12 cellular contexts compared by ENCODE assay signal in the genomic region with DNA sequence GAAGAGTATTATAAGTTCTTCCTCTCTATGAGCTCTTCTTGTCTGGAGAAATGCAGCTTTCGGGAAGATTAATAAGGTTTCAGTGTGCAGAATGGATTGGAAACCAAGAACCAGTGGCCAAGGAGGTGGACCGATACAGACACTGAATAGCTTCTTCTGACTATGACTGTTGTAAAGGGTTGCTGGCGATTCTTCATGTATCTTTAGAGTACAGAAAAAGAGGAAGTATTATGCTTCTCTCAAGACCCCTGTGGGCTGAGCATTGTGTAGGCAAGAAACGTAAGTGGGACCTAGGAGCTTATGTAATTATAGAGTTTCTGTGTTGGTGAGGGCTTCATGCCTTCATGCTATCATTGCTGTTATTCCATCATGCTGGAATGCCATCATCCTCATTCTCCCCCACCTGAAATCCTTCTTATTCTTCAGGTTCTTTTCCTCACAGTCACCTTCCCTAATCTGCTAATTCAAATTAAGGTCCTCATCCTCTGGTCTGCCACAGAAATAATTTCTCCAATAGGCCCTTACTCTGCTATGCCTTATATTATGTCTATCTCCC.
A peak's percentile ranks its signal among the peaks of the same experiment; 100 is the strongest.
DNase-seq lines count a peak whose midpoint lies in the region; ATAC-seq and TF ChIP-seq lines count a peak whose summit lies in the region.
"Had no signal": no experiment of that assay in that cellular context is flagged by ENCODE, and none has a peak within 500 bp of the region (broad histone marks: within the 10 kb centered on the region; RNA-seq: fewer than 3 reads in every experiment).

No MANE protein-coding gene starts in this region.

- no peak overlapping the region for H3K9ac ChIP-seq in mammary epithelial cell (ENCODE audit: insufficient read depth, low read length)

- dilution Hi-C loops in mammary epithelial cell (cut with HindIII; ENCODE audit: low sequenced_read_pairs) = loop anchor here (5.0 kb wide), 1 partner anchor 95 kb away; no protein-coding TSS in a partner anchor

- H2AFZ ChIP-seq in mammary epithelial cell (ENCODE audit: low read depth, low read length) (no peak overlapping the region), osteoblast (ENCODE audit: low read length) (no peak overlapping the region)

- H3K36me3 ChIP-seq in mammary epithelial cell (ENCODE audit: insufficient read depth, low read length) (no peaks in the 10 kb centered on the region), osteoblast (ENCODE audit: insufficient read depth, low read length) (no peaks in the 10 kb centered on the region)

- CTCF ChIA-PET in mammary epithelial cell (lab: Charles Lee; ENCODE audit: low non-redundant PET) = no interaction called here

- H4K20me1 ChIP-seq in mammary epithelial cell (ENCODE audit: insufficient read depth, low read length) (no peaks in the 10 kb centered on the region), osteoblast (ENCODE audit: insufficient read depth, low read length) (no peaks in the 10 kb centered on the region)

- peak overlapping the region; percentile 78 to 92 for H3K27ac Mint-ChIP-seq in natural killer cell treated with Interleukin-12 subunit alpha and Interleukin-12 subunit beta and Interleukin-15 and Interleukin-18, amount 100 ng/mL, for 72 hours
- H3K27ac Mint-ChIP-seq in natural killer cell = no peak overlapping the region
- H3K27ac Mint-ChIP-seq: activated naive CD4-positive, alpha-beta T cell treated with anti-CD3 and anti-CD28 coated beads for 36 hours; T-helper 2 cell treated with Interferon-gamma antibody and Interleukin-4, amounts not matched to agents 5 μg/mL and 100 μg/mL, for 36 hours had no signal

- TF ChIP-seq CTCF in natural killer cell (IDR thresholded peaks at IDR 0.05) (no peak), mammary epithelial cell (conservative IDR thresholded peaks at IDR 0.05 in 1 of 2, IDR thresholded peaks at IDR 0.05 in 1 of 2; ENCODE audit: extremely low read depth in 1 of 2, insufficient read depth in 1 of 2, low read depth in 1 of 2, low read length in 2 of 2) (no peak), osteoblast (IDR thresholded peaks at IDR 0.05; ENCODE audit: extremely low read depth, low read depth, low read length) (no peak)

- peaks cover 2 to 13% of the 10 kb centered on the region in 2 donors for H3K4me1 Mint-ChIP-seq in natural killer cell treated with Interleukin-12 subunit alpha and Interleukin-12 subunit beta and Interleukin-15 and Interleukin-18, amount 100 ng/mL, for 72 hours (ENCODE audit: low read depth in 2 of 2)
- no peaks in the 10 kb centered on the region for H3K4me1 Mint-ChIP-seq in natural killer cell

- no peaks in the 10 kb centered on the region for H3K36me3 Mint-ChIP-seq in natural killer cell treated with Interleukin-12 subunit alpha and Interleukin-12 subunit beta and Interleukin-15 and Interleukin-18, amount 100 ng/mL, for 72 hours
- no peaks in the 10 kb centered on the region for H3K36me3 Mint-ChIP-seq in natural killer cell

- H3K9me3 ChIP-seq in mammary epithelial cell (replicated peaks; ENCODE audit: insufficient read depth, low read length) = no peaks in the 10 kb centered on the region
- no peaks in the 10 kb centered on the region for H3K9me3 ChIP-seq in osteoblast (ENCODE audit: low read depth, low read length)

- H3K27ac ChIP-seq in mammary epithelial cell (ENCODE audit: insufficient read depth, low read depth, low read length) (no peak overlapping the region), osteoblast (ENCODE audit: low read depth, low read length) (no peak overlapping the region)

- no peaks in the 10 kb centered on the region for H3K9me3 Mint-ChIP-seq in natural killer cell treated with Interleukin-12 subunit alpha and Interleukin-12 subunit beta and Interleukin-15 and Interleukin-18, amount 100 ng/mL, for 72 hours
- H3K9me3 Mint-ChIP-seq in natural killer cell = no peaks in the 10 kb centered on the region
- H3K9me3 Mint-ChIP-seq: activated naive CD4-positive, alpha-beta T cell treated with anti-CD3 and anti-CD28 coated beads for 36 hours; T-helper 2 cell treated with Interferon-gamma antibody and Interleukin-4, amounts not matched to agents 5 μg/mL and 100 μg/mL, for 36 hours had no signal

- no peak for DNase-seq in natural killer cell treated with Interleukin-12 subunit alpha and Interleukin-12 subunit beta and Interleukin-15 and Interleukin-18, amount 100 ng/mL, for 72 hours (ENCODE audit: low spot score)
- DNase-seq in natural killer cell (no peak), NCI-H2196 (lab: John Stamatoyannopoulos, UW; ENCODE audit: unreplicated experiment) (no peak), mammary epithelial cell (no peak), osteoblast (ENCODE audit: insufficient read length, low spot score, missing footprints) (no peak)
- no peak for DNase-seq in activated CD4-positive, alpha-beta T cell treated with anti-CD3 and anti-CD28 coated beads, Interleukin-2, amount 50 U/mL, for 48 hours
- DNase-seq: ACHN; effector CD4-positive, alpha-beta T cell had no signal

- in situ Hi-C loops in mammary epithelial cell (cut with MboI; ENCODE audit: low sequenced_read_pairs in 2 of 2) = loop anchor here (10.0 to 25.0 kb wide), 2 partner anchors 113 to 420 kb away; no protein-coding TSS in a partner anchor

- intact Hi-C loops in natural killer cell (cut with micrococcal nuclease) (no loop called here), mammary epithelial cell (cut with micrococcal nuclease) (no loop called here)

- H3K27me3 ChIP-seq in mammary epithelial cell (ENCODE audit: insufficient read depth, low read length) (no peaks in the 10 kb centered on the region), osteoblast (ENCODE audit: insufficient read depth, low read length) (peaks cover 3% of the 10 kb centered on the region)

- H3K4me1 ChIP-seq in mammary epithelial cell (ENCODE audit: insufficient read depth, low read length) (peaks cover 17% of the 10 kb centered on the region), osteoblast (ENCODE audit: insufficient read depth, low read length) (peaks cover 10% of the 10 kb centered on the region)

- ATAC-seq in natural killer cell treated with Interleukin-12 subunit alpha and Interleukin-12 subunit beta and Interleukin-15 and Interleukin-18, amount 100 ng/mL, for 72 hours = no peak
- ATAC-seq in natural killer cell = no peak
- peak; percentile 69 for ATAC-seq in HG02610 (IDR thresholded peaks at IDR 0.05; ENCODE audit: unreplicated experiment)
- peak; percentile 63 for ATAC-seq in HG03558 (IDR thresholded peaks at IDR 0.05; ENCODE audit: extremely low read depth, unreplicated experiment)

- H3K4me2 ChIP-seq in mammary epithelial cell (ENCODE audit: insufficient read depth, low read depth, low read length) = no peak overlapping the region
- H3K4me2 ChIP-seq in osteoblast (ENCODE audit: insufficient read depth, low read length) = no peak overlapping the region

- no peaks in the 10 kb centered on the region for H3K79me2 ChIP-seq in mammary epithelial cell (ENCODE audit: insufficient read depth, low read length)
- no peaks in the 10 kb centered on the region for H3K79me2 ChIP-seq in osteoblast (ENCODE audit: insufficient read depth, low read length)

- WGBS in mammary epithelial cell (ENCODE audit: low coverage, missing lambda C conversion rate) = 84% methylated on average over 4 of the region's 4 CpGs

- H3K4me3 Mint-ChIP-seq in natural killer cell treated with Interleukin-12 subunit alpha and Interleukin-12 subunit beta and Interleukin-15 and Interleukin-18, amount 100 ng/mL, for 72 hours = peak overlapping the region; percentile 75
- no peak overlapping the region for H3K4me3 Mint-ChIP-seq in natural killer cell
- H3K4me3 Mint-ChIP-seq: activated naive CD4-positive, alpha-beta T cell treated with anti-CD3 and anti-CD28 coated beads for 36 hours; T-helper 2 cell treated with Interferon-gamma antibody and Interleukin-4, amounts not matched to agents 5 μg/mL and 100 μg/mL, for 36 hours had no signal

- H3K4me3 ChIP-seq in mammary epithelial cell (replicated peaks in 1 of 3; ENCODE audit: insufficient read depth in 1 of 3, low read depth in 2 of 3, low read length in 3 of 3) (no peak overlapping the region), osteoblast (ENCODE audit: insufficient read depth, low read length) (no peak overlapping the region)

- H3K27me3 Mint-ChIP-seq in natural killer cell treated with Interleukin-12 subunit alpha and Interleukin-12 subunit beta and Interleukin-15 and Interleukin-18, amount 100 ng/mL, for 72 hours = peaks cover 9 to 22% of the 10 kb centered on the region in 2 donors
- peaks cover 0 to 3% of the 10 kb centered on the region in 2 donors for H3K27me3 Mint-ChIP-seq in natural killer cell (ENCODE audit: low read depth in 2 of 2)

- no TSS peak for BruUV-seq in mammary epithelial cell (replicated peaks; lab: Mats Ljungman, UMichigan)

Comparison
In these comparisons a context has a peak if more than half of its experiments do, and no peak if none do; other contexts are left out.
1. H3K27ac Mint-ChIP-seq: peak in natural killer cell treated with Interleukin-12 subunit alpha and Interleukin-12 subunit beta and Interleukin-15 and Interleukin-18, amount 100 ng/mL, for 72 hours (2 of 2); none in natural killer cell (0 of 2).
2. ATAC-seq: peak in HG02610 (single experiment) and HG03558 (single experiment); none in natural killer cell treated with Interleukin-12 subunit alpha and Interleukin-12 subunit beta and Interleukin-15 and Interleukin-18, amount 100 ng/mL, for 72 hours (0 of 2) and natural killer cell (0 of 3).